8 cellular contexts compared by ENCODE assay signal in the genomic region with DNA sequence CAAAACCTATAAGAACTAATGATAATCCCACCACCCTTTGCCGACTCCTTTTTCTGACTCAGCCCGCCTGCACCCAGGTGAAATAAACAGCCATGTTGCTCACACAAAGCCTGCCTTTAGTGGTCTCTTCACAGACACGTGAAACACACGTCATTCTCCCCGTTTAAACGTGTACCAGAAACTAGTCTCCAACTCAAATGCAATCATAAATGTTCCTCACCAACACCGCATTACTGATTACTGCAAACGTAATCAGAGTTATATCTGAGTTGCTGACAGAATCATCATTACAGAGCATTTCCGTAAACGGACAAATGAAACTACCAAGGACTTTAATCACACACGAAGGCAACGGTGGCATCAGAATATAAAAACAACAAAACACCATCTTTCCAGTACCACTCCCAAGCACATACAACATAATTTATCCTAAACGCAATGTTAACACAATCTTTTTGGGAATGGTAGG. TPM values are rescaled to one million over a fixed set of nuclear protein-coding genes. Genes with fewer than 3 reads are reported as not detected.
DNase-seq lines count a peak whose midpoint lies in the region; ATAC-seq, FAIRE-seq and TF ChIP-seq lines count a peak whose summit lies in the region.

No MANE protein-coding gene starts in this region.

- TF ChIP-seq CTCF in C4-2B (conservative IDR thresholded peaks at IDR 0.05), result no peak
- TF ChIP-seq CTCF in brain (conservative IDR thresholded peaks at IDR 0.05), result no peak
- no peak for TF ChIP-seq CTCF in HepG2 (CRISPR knock-in tag; IDR thresholded peaks at IDR 0.05)

- DNase-seq in T-helper 22 cell (ENCODE audit: low read depth) (peak; percentile 56), HepG2 (ENCODE audit: low spot score) (peak; percentile 74)
- DNase-seq in stimulated activated CD4-positive, alpha-beta T cell treated with anti-CD3 and anti-CD28 coated beads, Interleukin-4, amount 100 ng/mL, for 48 hours (ENCODE audit: low read depth in 2 of 2), result peak; percentile 40 to 63

- H3K4me3 ChIP-seq in HepG2 (replicated peaks in 1 of 3; ENCODE audit: insufficient read depth in 1 of 3, low read depth in 2 of 3, low read length in 3 of 3), result peak overlapping the region; percentile 91 to 99 (median 97)

- H3K4me3 Mint-ChIP-seq in brain, result peak overlapping the region; percentile 91 to 98 (median 94)

- peaks cover 62% of the 10 kb centered on the region for H3K4me1 Mint-ChIP-seq in brain

- CTCF ChIA-PET in HepG2 (lab: Yijun Ruan, JAX; ENCODE audit: low intra/inter-chr PET ratio, low total read pairs), result no interaction called here

- BruUV-seq in HepG2 (replicated peaks; lab: Mats Ljungman, UMichigan), result TSS peak; percentile 47

- H3K36me3 ChIP-seq in HepG2 (replicated peaks in 1 of 2; ENCODE audit: control insufficient read depth in 1 of 2, insufficient read depth in 2 of 2, low read length in 2 of 2), result peaks cover 7 to 36% of the 10 kb centered on the region in 2 experiments

- peak overlapping the region; percentile 99 to 100 (median 100) for H3K27ac Mint-ChIP-seq in brain

- H3K27ac ChIP-seq in C4-2B (peak overlapping the region; percentile 16; the same call in 1 of the 2 replicates), HepG2 (ENCODE audit: extremely low read length, insufficient read depth, low read length) (peak overlapping the region; percentile 98)

- TF ChIP-seq RAD21 in HepG2 (CRISPR knock-in tag; IDR thresholded peaks at IDR 0.05), result no peak

- TF ChIP-seq EP300 in HepG2 (IDR thresholded peaks at IDR 0.05; ENCODE audit: low read depth in 2 of 2, low read length in 2 of 2), result no peak
- no peak for TF ChIP-seq EP300 in HepG2 (CRISPR knock-in tag; IDR thresholded peaks at IDR 0.05; ENCODE audit: borderline replicate concordance)

- H3K27me3 ChIP-seq in HepG2 (ENCODE audit: control insufficient read depth in 1 of 2, insufficient read depth in 2 of 2, low read length in 2 of 2), result no peaks in the 10 kb centered on the region; a peak in 1 of 5 replicates

- peaks cover 69% of the 10 kb centered on the region for H3K79me2 ChIP-seq in HepG2 (ENCODE audit: insufficient read depth, low read length)

- TF ChIP-seq POLR2A in HepG2 (IDR thresholded peaks at IDR 0.05; ENCODE audit: insufficient read depth in 1 of 2, low read depth in 2 of 2, low read length in 2 of 2), result peak in 1 of 2 experiments; percentile 36; a peak in 1 of 4 replicates

- WGBS in HepG2 (ENCODE audit: low lambda C conversion rate), result 2% methylated on average over 13 of the region's 13 CpGs

- peaks cover 61% of the 10 kb centered on the region for H3K4me1 ChIP-seq in HepG2 (ENCODE audit: insufficient read depth, low read length)

- H3K36me3 Mint-ChIP-seq in brain, result peaks cover 61% of the 10 kb centered on the region

- intact Hi-C loops in HepG2 (cut with micrococcal nuclease; ENCODE audit: unreplicated experiment), result loop anchor here (2.0 to 5.0 kb wide), 2 partner anchors 35 to 50 kb away; no protein-coding TSS in a partner anchor

- H3K27me3 Mint-ChIP-seq in brain, result peaks cover 17% of the 10 kb centered on the region

- H3K4me2 ChIP-seq in HepG2 (ENCODE audit: low read depth, low read length), result peak overlapping the region; percentile 83

- POLR2A ChIA-PET in HepG2 (lab: Yijun Ruan, JAX), result interaction anchor here (1.6 to 3.0 kb wide), 4 partner anchors 18 to 149 kb away, joined by 7 to 80 read pairs (median 36); partner anchors contain the start of genes NIF3L1 and PPIL3

- peak overlapping the region; percentile 100 for H3K9ac ChIP-seq in HepG2 (ENCODE audit: insufficient read depth, low read depth, low read length)

- H3K9me3 ChIP-seq in HepG2 (ENCODE audit: low read length), result no peaks in the 10 kb centered on the region

- H4K20me1 ChIP-seq in HepG2 (ENCODE audit: insufficient read depth, low read length), result peaks cover 60% of the 10 kb centered on the region

- H2AFZ ChIP-seq in HepG2 (ENCODE audit: low read length), result no peak overlapping the region

- no peak for FAIRE-seq in HepG2 (lab: Jason Lieb, UNC)

- in situ Hi-C loops in HepG2 (cut with HindIII; ENCODE audit: extremely low pct_ligation_motif_present, low pct_unique_long_range_greater_than_20kb), result no loop called here

- peaks cover 0 to 3% (median 2%) of the 10 kb centered on the region in 5 experiments for H3K9me3 Mint-ChIP-seq in brain

- peak; percentile 27 for ATAC-seq in HG02938 (IDR thresholded peaks at IDR 0.05; ENCODE audit: unreplicated experiment)
- no peak for ATAC-seq in HepG2
- ATAC-seq in GM21529 (IDR thresholded peaks at IDR 0.05; ENCODE audit: unreplicated experiment), result no peak
- ATAC-seq in GM18519 (IDR thresholded peaks at IDR 0.05; ENCODE audit: low FRiP score, unreplicated experiment), result no peak

RNA-seq across cellular contexts. Expression of gene CLK1, which starts 1.9 kb away (rescaled TPM):
- polyA plus RNA-seq in brain (ENCODE audit: insufficient read depth, low read depth, low replicate concordance) (27.9 TPM), HepG2 (2011; rRNA removed) (82.4 and 101 TPM in 2 replicates)
- 35.2 and 66.6 TPM in 2 replicates for total RNA-seq in HepG2 (2016; rRNA removed; fragmentation: Illumina TruSeq; extraction: Trizol)
- total RNA-seq in HepG2 (2016; cell fraction: cytosol; rRNA removed; fragmentation: Illumina TruSeq; extraction: Trizol; ENCODE audit: low read depth), result 24.5 and 24.8 TPM in 2 replicates
- total RNA-seq in HepG2 (2016; cell fraction: insoluble cytoplasmic fraction; rRNA removed; fragmentation: Illumina TruSeq; extraction: Trizol), result 38.2 and 62.5 TPM in 2 replicates
- 27.1 and 28.3 TPM in 2 replicates for total RNA-seq in HepG2 (2016; cell fraction: membrane; rRNA removed; fragmentation: Illumina TruSeq; extraction: Trizol)
- total RNA-seq in HepG2 (2016; cell fraction: nucleus; rRNA removed; fragmentation: Illumina TruSeq; extraction: Trizol), result 117 and 137 TPM in 2 replicates
- polyA plus RNA-seq in HepG2 (2011; cell fraction: cytosol; rRNA removed), result 18.7 and 25.0 TPM in 2 replicates
- polyA plus RNA-seq in HepG2 (2011; cell fraction: nucleus; rRNA removed), result 155 and 182 TPM in 2 replicates
- polyA plus RNA-seq in HepG2 (2012), result 136 and 141 TPM in 2 replicates
- polyA plus RNA-seq in HepG2 (2016; cell fraction: cytosol; fragmentation: Illumina TruSeq; extraction: Trizol; ENCODE audit: low read depth), result 8.7 and 11.4 TPM in 2 replicates
- 24.0 and 27.5 TPM in 2 replicates for polyA plus RNA-seq in HepG2 (2016; cell fraction: insoluble cytoplasmic fraction; fragmentation: Illumina TruSeq; extraction: Trizol; ENCODE audit: low read depth)
- polyA plus RNA-seq in HepG2 (2016; cell fraction: membrane; fragmentation: Illumina TruSeq; extraction: Trizol; ENCODE audit: low read depth), result 9.9 and 12.7 TPM in 2 replicates
- polyA plus RNA-seq in HepG2 (2016; cell fraction: nucleus; fragmentation: Illumina TruSeq; extraction: Trizol; ENCODE audit: insufficient read depth, low read depth), result 168 and 170 TPM in 2 replicates
- polyA minus RNA-seq in HepG2 (2011; rRNA and poly(A)+ RNA removed; ENCODE audit: low replicate concordance), result 12.6 and 13.7 TPM in 2 replicates
- polyA minus RNA-seq in HepG2 (2011; cell fraction: cytosol; rRNA and poly(A)+ RNA removed), result 20.6 and 23.8 TPM in 2 replicates
- polyA minus RNA-seq in HepG2 (2011; cell fraction: nucleus; rRNA and poly(A)+ RNA removed), result 238 and 270 TPM in 2 replicates

RNA-seq across cellular contexts. Expression of gene PPIL3, which starts 26.3 kb away (rescaled TPM):
- polyA plus RNA-seq in brain (ENCODE audit: insufficient read depth, low read depth, low replicate concordance), result 17.1 TPM
- total RNA-seq in HepG2 (2016; rRNA removed; fragmentation: Illumina TruSeq; extraction: Trizol), result 98.7 and 126 TPM in 2 replicates
- total RNA-seq in HepG2 (2016; cell fraction: cytosol; rRNA removed; fragmentation: Illumina TruSeq; extraction: Trizol; ENCODE audit: low read depth), result 48.4 and 52.9 TPM in 2 replicates
- total RNA-seq in HepG2 (2016; cell fraction: insoluble cytoplasmic fraction; rRNA removed; fragmentation: Illumina TruSeq; extraction: Trizol), result 84.1 and 125 TPM in 2 replicates
- 78.2 and 94.7 TPM in 2 replicates for total RNA-seq in HepG2 (2016; cell fraction: membrane; rRNA removed; fragmentation: Illumina TruSeq; extraction: Trizol)
- total RNA-seq in HepG2 (2016; cell fraction: nucleus; rRNA removed; fragmentation: Illumina TruSeq; extraction: Trizol), result 47.6 and 50.4 TPM in 2 replicates
- polyA plus RNA-seq in HepG2 (2011; rRNA removed), result 81.8 and 107 TPM in 2 replicates
- 53.4 and 68.3 TPM in 2 replicates for polyA plus RNA-seq in HepG2 (2011; cell fraction: cytosol; rRNA removed)
- polyA plus RNA-seq in HepG2 (2011; cell fraction: nucleus; rRNA removed), result 46.2 and 54.3 TPM in 2 replicates
- polyA plus RNA-seq in HepG2 (2012), result 102 and 132 TPM in 2 replicates
- polyA plus RNA-seq in HepG2 (2016; cell fraction: cytosol; fragmentation: Illumina TruSeq; extraction: Trizol; ENCODE audit: low read depth), result 46.7 and 53.3 TPM in 2 replicates
- 143 and 147 TPM in 2 replicates for polyA plus RNA-seq in HepG2 (2016; cell fraction: insoluble cytoplasmic fraction; fragmentation: Illumina TruSeq; extraction: Trizol; ENCODE audit: low read depth)
- polyA plus RNA-seq in HepG2 (2016; cell fraction: membrane; fragmentation: Illumina TruSeq; extraction: Trizol; ENCODE audit: low read depth), result 79.9 and 84.5 TPM in 2 replicates
- polyA plus RNA-seq in HepG2 (2016; cell fraction: nucleus; fragmentation: Illumina TruSeq; extraction: Trizol; ENCODE audit: insufficient read depth, low read depth), result 90.6 and 109 TPM in 2 replicates
- 13.9 and 16.0 TPM in 2 replicates for polyA minus RNA-seq in HepG2 (2011; rRNA and poly(A)+ RNA removed; ENCODE audit: low replicate concordance)
- polyA minus RNA-seq in HepG2 (2011; cell fraction: cytosol; rRNA and poly(A)+ RNA removed), result 25.3 and 29.8 TPM in 2 replicates
- polyA minus RNA-seq in HepG2 (2011; cell fraction: nucleus; rRNA and poly(A)+ RNA removed), result 35.9 and 56.9 TPM in 2 replicates

RNA-seq across cellular contexts. Expression of gene NIF3L1, which starts 26.6 kb away (rescaled TPM):
- polyA plus RNA-seq in brain (ENCODE audit: insufficient read depth, low read depth, low replicate concordance) (26.6 TPM), HepG2 (2011; rRNA removed) (55.1 and 75.2 TPM in 2 replicates)
- 67.9 and 98.5 TPM in 2 replicates for total RNA-seq in HepG2 (2016; rRNA removed; fragmentation: Illumina TruSeq; extraction: Trizol)
- total RNA-seq in HepG2 (2016; cell fraction: cytosol; rRNA removed; fragmentation: Illumina TruSeq; extraction: Trizol; ENCODE audit: low read depth), result 23.3 and 24.5 TPM in 2 replicates
- total RNA-seq in HepG2 (2016; cell fraction: insoluble cytoplasmic fraction; rRNA removed; fragmentation: Illumina TruSeq; extraction: Trizol), result 69.4 and 101 TPM in 2 replicates
- total RNA-seq in HepG2 (2016; cell fraction: membrane; rRNA removed; fragmentation: Illumina TruSeq; extraction: Trizol), result 38.9 and 41.8 TPM in 2 replicates
- 33.1 and 39.6 TPM in 2 replicates for total RNA-seq in HepG2 (2016; cell fraction: nucleus; rRNA removed; fragmentation: Illumina TruSeq; extraction: Trizol)
- polyA plus RNA-seq in HepG2 (2011; cell fraction: cytosol; rRNA removed), result 54.9 and 60.1 TPM in 2 replicates
- polyA plus RNA-seq in HepG2 (2011; cell fraction: nucleus; rRNA removed), result 40.7 and 44.2 TPM in 2 replicates
- polyA plus RNA-seq in HepG2 (2012), result 21.5 and 30.3 TPM in 2 replicates
- 8.6 and 9.7 TPM in 2 replicates for polyA plus RNA-seq in HepG2 (2016; cell fraction: cytosol; fragmentation: Illumina TruSeq; extraction: Trizol; ENCODE audit: low read depth)
- polyA plus RNA-seq in HepG2 (2016; cell fraction: insoluble cytoplasmic fraction; fragmentation: Illumina TruSeq; extraction: Trizol; ENCODE audit: low read depth), result 84.9 and 85.4 TPM in 2 replicates
- polyA plus RNA-seq in HepG2 (2016; cell fraction: membrane; fragmentation: Illumina TruSeq; extraction: Trizol; ENCODE audit: low read depth), result 16.6 and 16.7 TPM in 2 replicates
- polyA plus RNA-seq in HepG2 (2016; cell fraction: nucleus; fragmentation: Illumina TruSeq; extraction: Trizol; ENCODE audit: insufficient read depth, low read depth), result 50.4 and 53.5 TPM in 2 replicates
- polyA minus RNA-seq in HepG2 (2011; rRNA and poly(A)+ RNA removed; ENCODE audit: low replicate concordance), result 57.1 and 72.0 TPM in 2 replicates
- polyA minus RNA-seq in HepG2 (2011; cell fraction: cytosol; rRNA and poly(A)+ RNA removed), result 24.0 and 28.5 TPM in 2 replicates
- 33.3 and 35.7 TPM in 2 replicates for polyA minus RNA-seq in HepG2 (2011; cell fraction: nucleus; rRNA and poly(A)+ RNA removed)

RNA-seq across cellular contexts. Expression of gene BZW1, which starts 50.9 kb away (rescaled TPM):
- polyA plus RNA-seq in brain (ENCODE audit: insufficient read depth, low read depth, low replicate concordance), result 65.1 TPM
- 384 and 709 TPM in 2 replicates for total RNA-seq in HepG2 (2016; rRNA removed; fragmentation: Illumina TruSeq; extraction: Trizol)
- total RNA-seq in HepG2 (2016; cell fraction: cytosol; rRNA removed; fragmentation: Illumina TruSeq; extraction: Trizol; ENCODE audit: low read depth), result 49.4 and 52.0 TPM in 2 replicates
- 384 and 712 TPM in 2 replicates for total RNA-seq in HepG2 (2016; cell fraction: insoluble cytoplasmic fraction; rRNA removed; fragmentation: Illumina TruSeq; extraction: Trizol)
- total RNA-seq in HepG2 (2016; cell fraction: membrane; rRNA removed; fragmentation: Illumina TruSeq; extraction: Trizol), result 128 and 149 TPM in 2 replicates
- 204 and 212 TPM in 2 replicates for total RNA-seq in HepG2 (2016; cell fraction: nucleus; rRNA removed; fragmentation: Illumina TruSeq; extraction: Trizol)
- 102 and 106 TPM in 2 replicates for polyA plus RNA-seq in HepG2 (2011; rRNA removed)
- polyA plus RNA-seq in HepG2 (2011; cell fraction: cytosol; rRNA removed), result 66.0 and 86.9 TPM in 2 replicates
- 34.9 and 38.3 TPM in 2 replicates for polyA plus RNA-seq in HepG2 (2011; cell fraction: nucleus; rRNA removed)
- 149 and 200 TPM in 2 replicates for polyA plus RNA-seq in HepG2 (2012)
- polyA plus RNA-seq in HepG2 (2016; cell fraction: cytosol; fragmentation: Illumina TruSeq; extraction: Trizol; ENCODE audit: low read depth), result 39.8 and 47.1 TPM in 2 replicates
- polyA plus RNA-seq in HepG2 (2016; cell fraction: insoluble cytoplasmic fraction; fragmentation: Illumina TruSeq; extraction: Trizol; ENCODE audit: low read depth), result 442 and 506 TPM in 2 replicates
- polyA plus RNA-seq in HepG2 (2016; cell fraction: membrane; fragmentation: Illumina TruSeq; extraction: Trizol; ENCODE audit: low read depth), result 90.4 and 101 TPM in 2 replicates
- 131 and 143 TPM in 2 replicates for polyA plus RNA-seq in HepG2 (2016; cell fraction: nucleus; fragmentation: Illumina TruSeq; extraction: Trizol; ENCODE audit: insufficient read depth, low read depth)
- 198 and 668 TPM in 2 replicates for polyA minus RNA-seq in HepG2 (2011; rRNA and poly(A)+ RNA removed; ENCODE audit: low replicate concordance)
- 190 and 223 TPM in 2 replicates for polyA minus RNA-seq in HepG2 (2011; cell fraction: cytosol; rRNA and poly(A)+ RNA removed)
- polyA minus RNA-seq in HepG2 (2011; cell fraction: nucleus; rRNA and poly(A)+ RNA removed), result 207 and 220 TPM in 2 replicates
